ENCODE assay signal across 9 cellular contexts in genomic region chr6:1612386-1612893, GRCh38. TPM values are rescaled to one million over a fixed set of nuclear protein-coding genes. Genes with fewer than 3 reads are reported as not detected.
DNase-seq lines count a peak whose midpoint lies in the region; ATAC-seq, FAIRE-seq and TF ChIP-seq lines count a peak whose summit lies in the region.
"Had no signal": no experiment of that assay in that cellular context is flagged by ENCODE, and none has a peak within 500 bp of the region (broad histone marks: within the 10 kb centered on the region; RNA-seq: fewer than 3 reads in every experiment).

No MANE protein-coding gene starts in this region.

- H3K4me3 ChIP-seq in kidney (ENCODE audit: low read length in 2 of 2) (peak overlapping the region; percentile 61 to 73), suprapubic skin (peak overlapping the region; percentile 71)

- intact Hi-C loops in kidney (cut with DNase I): no loop called here

- no peak for TF ChIP-seq POLR2A in suprapubic skin (IDR thresholded peaks at IDR 0.05)

- no peak for ATAC-seq in HG02884 (IDR thresholded peaks at IDR 0.05; ENCODE audit: unreplicated experiment)

- WGBS in suprapubic skin: 43% methylated on average over 8 of the region's 8 CpGs

- H3K36me3 ChIP-seq in kidney (ENCODE audit: control insufficient read depth in 1 of 2, insufficient read depth in 2 of 2, low read length in 2 of 2): no peaks in the 10 kb centered on the region
- H3K36me3 ChIP-seq in suprapubic skin: no peaks in the 10 kb centered on the region

- TF ChIP-seq CTCF in kidney (IDR thresholded peaks at IDR 0.05; ENCODE audit: borderline replicate concordance, extremely low read depth, insufficient read depth) (no peak), suprapubic skin (IDR thresholded peaks at IDR 0.05) (no peak)

- H3K9me3 Mint-ChIP-seq in T-helper 2 cell treated with Interferon-gamma antibody and Interleukin-4, amounts not matched to agents 5 μg/mL and 100 μg/mL, for 36 hours: no peaks in the 10 kb centered on the region
- H3K9me3 Mint-ChIP-seq in activated naive CD8-positive, alpha-beta T cell treated with anti-CD3 and anti-CD28 coated beads for 36 hours: no peaks in the 10 kb centered on the region

- peaks cover 15% of the 10 kb centered on the region for H3K4me1 Mint-ChIP-seq in T-helper 2 cell treated with Interferon-gamma antibody and Interleukin-4, amounts not matched to agents 5 μg/mL and 100 μg/mL, for 36 hours (ENCODE audit: low read depth)
- peaks cover 21% of the 10 kb centered on the region for H3K4me1 Mint-ChIP-seq in activated naive CD8-positive, alpha-beta T cell treated with anti-CD3 and anti-CD28 coated beads for 36 hours

- no peak for DNase-seq in T-helper 2 cell treated with Interferon-gamma antibody and Interleukin-4, amounts not matched to agents 5 μg/mL and 100 μg/mL, for 36 hours (ENCODE audit: low spot score)
- no peak for DNase-seq in T-helper 2 cell
- no peak for DNase-seq in activated naive CD8-positive, alpha-beta T cell treated with anti-CD3 and anti-CD28 coated beads for 36 hours
- no peak for DNase-seq in kidney
- DNase-seq in suprapubic skin (ENCODE audit: low spot score in 2 of 2): no peak
- DNase-seq in DMS 273 treated with DMSO at 0.1 percent for 48 hours (lab: John Stamatoyannopoulos, UW): no peak
- DNase-seq in islet precursor cell: no peak
- DNase-seq: NCI-H1436 had no signal

- no peak for FAIRE-seq in kidney (lab: Jason Lieb, UNC)

- H3K27ac Mint-ChIP-seq in T-helper 2 cell treated with Interferon-gamma antibody and Interleukin-4, amounts not matched to agents 5 μg/mL and 100 μg/mL, for 36 hours: peak overlapping the region; percentile 83
- no peak overlapping the region for H3K27ac Mint-ChIP-seq in activated naive CD8-positive, alpha-beta T cell treated with anti-CD3 and anti-CD28 coated beads for 36 hours

- H3K4me1 ChIP-seq in kidney (ENCODE audit: control insufficient read depth in 1 of 2, insufficient read depth in 1 of 2, low read depth in 1 of 2, low read length in 2 of 2) (peaks cover 0 to 18% of the 10 kb centered on the region in 2 donors), suprapubic skin (peaks cover 58% of the 10 kb centered on the region)

- peak overlapping the region in 1 of 2 donors; percentile 76 for H3K9ac ChIP-seq in kidney (ENCODE audit: low read length in 2 of 2)

- peaks cover 3% of the 10 kb centered on the region for H3K36me3 Mint-ChIP-seq in T-helper 2 cell treated with Interferon-gamma antibody and Interleukin-4, amounts not matched to agents 5 μg/mL and 100 μg/mL, for 36 hours (ENCODE audit: low read depth)
- no peaks in the 10 kb centered on the region for H3K36me3 Mint-ChIP-seq in activated naive CD8-positive, alpha-beta T cell treated with anti-CD3 and anti-CD28 coated beads for 36 hours

- peaks cover 61% of the 10 kb centered on the region for H3K27me3 Mint-ChIP-seq in T-helper 2 cell treated with Interferon-gamma antibody and Interleukin-4, amounts not matched to agents 5 μg/mL and 100 μg/mL, for 36 hours (ENCODE audit: low read depth)
- H3K27me3 Mint-ChIP-seq in activated naive CD8-positive, alpha-beta T cell treated with anti-CD3 and anti-CD28 coated beads for 36 hours: peaks cover 66% of the 10 kb centered on the region

- peaks cover 78% of the 10 kb centered on the region for H3K27me3 ChIP-seq in suprapubic skin

- H3K27ac ChIP-seq in kidney (ENCODE audit: low read depth in 2 of 2, low read length in 2 of 2): peak overlapping the region; percentile 47 to 71
- peak overlapping the region; percentile 62 for H3K27ac ChIP-seq in suprapubic skin

- peak overlapping the region; percentile 77 for H3K4me3 Mint-ChIP-seq in T-helper 2 cell treated with Interferon-gamma antibody and Interleukin-4, amounts not matched to agents 5 μg/mL and 100 μg/mL, for 36 hours
- peak overlapping the region; percentile 65 for H3K4me3 Mint-ChIP-seq in activated naive CD8-positive, alpha-beta T cell treated with anti-CD3 and anti-CD28 coated beads for 36 hours

- H3K9me3 ChIP-seq in kidney (ENCODE audit: control insufficient read depth in 1 of 2, low read length in 2 of 2) (no peaks in the 10 kb centered on the region), suprapubic skin (no peaks in the 10 kb centered on the region)

- no peak for TF ChIP-seq EP300 in suprapubic skin (IDR thresholded peaks at IDR 0.05)

RNA-seq across cellular contexts. Expression of gene FOXC1, which starts 2.7 kb away (rescaled TPM):
- not detected for total RNA-seq in activated naive CD8-positive, alpha-beta T cell treated with anti-CD3 and anti-CD28 coated beads for 36 hours
- total RNA-seq in kidney: 58.5 TPM
- polyA plus RNA-seq in kidney (ENCODE audit: insufficient read depth, low read depth, low replicate concordance): 18.0 TPM
- total RNA-seq in suprapubic skin: 10 to 100 TPM; 14.5 to 35.8 (median 21.4) TPM

Comparison
In these comparisons a context has a peak if more than half of its experiments do, and no peak if none do; other contexts are left out.
1. RNA of gene FOXC1, which starts 2.7 kb away (total RNA-seq): 58.5 TPM in kidney (single experiment) and 14.5 to 35.8 TPM in suprapubic skin; not detected in activated naive CD8-positive, alpha-beta T cell treated with anti-CD3 and anti-CD28 coated beads for 36 hours; every median in the first group is over 10 times any median in the second.